ENCODE assay signal across 8 cellular contexts in the genomic region with DNA sequence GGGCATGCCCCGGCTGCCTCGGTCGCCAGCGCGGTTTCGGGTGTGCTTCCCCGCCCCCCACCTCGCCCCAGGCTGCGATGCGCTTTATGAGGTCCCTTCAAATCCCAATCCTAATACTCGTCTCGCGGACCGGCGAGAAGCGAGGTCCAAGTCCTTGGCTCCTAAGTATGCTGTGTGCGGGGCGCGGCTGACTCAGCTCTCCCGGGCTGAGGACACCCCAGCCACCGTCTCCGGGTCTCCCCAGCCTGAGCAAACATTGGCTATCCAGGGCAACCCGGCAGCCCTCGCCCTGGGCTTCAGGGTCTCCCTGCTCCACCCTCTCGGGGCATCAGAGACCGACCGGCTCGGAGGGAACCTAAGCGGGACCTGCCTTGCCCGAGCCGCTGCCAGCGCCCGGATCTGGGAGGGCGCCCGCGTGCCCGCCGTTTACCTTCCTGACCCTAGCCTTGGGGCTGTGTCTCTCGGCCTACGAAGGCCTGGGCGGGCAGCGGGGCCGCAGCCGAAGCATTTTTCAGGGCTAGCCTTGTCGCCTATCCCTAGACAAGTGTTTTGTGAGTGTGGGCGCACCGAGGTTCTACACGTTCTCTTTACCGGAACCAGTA. TPM values are rescaled to one million over a fixed set of nuclear protein-coding genes. Genes with fewer than 3 reads are reported as not detected.
DNase-seq lines count a peak whose midpoint lies in the region; ATAC-seq, FAIRE-seq and TF ChIP-seq lines count a peak whose summit lies in the region.

No MANE protein-coding gene starts in this region.

- intact Hi-C loops in activated T-helper 1 cell treated with anti-CD3 and anti-CD28 coated beads, Interleukin-12 subunit alpha, Interleukin-12 subunit beta, Interleukin-2, Interleukin-4 antibody, amounts not matched to agents 30 ng/mL and 10 ng/mL and 1 ng/mL, durations not matched to agents 14 hours and 24 hours and 36 hours (cut with micrococcal nuclease) = loop anchor here (2.0 to 10.0 kb wide), 3 partner anchors 145 to 673 kb away; partner anchors contain the start of genes H3-3A and STUM

- TF ChIP-seq CTCF in fibroblast of villous mesenchyme (IDR thresholded peaks at IDR 0.05; ENCODE audit: insufficient read depth, low read depth, low read length) = no peak

- peak overlapping the region; percentile 64 for H3K4me3 ChIP-seq in fibroblast of villous mesenchyme (ENCODE audit: low read depth, low read length)

- H3K27me3 Mint-ChIP-seq in activated T-helper 1 cell treated with anti-CD3 and anti-CD28 coated beads, Interleukin-12 subunit alpha, Interleukin-12 subunit beta, Interleukin-2, Interleukin-4 antibody, amounts not matched to agents 30 ng/mL and 10 ng/mL and 1 ng/mL, durations not matched to agents 14 hours and 24 hours and 36 hours (ENCODE audit: insufficient read depth) = no peaks in the 10 kb centered on the region
- no peaks in the 10 kb centered on the region for H3K27me3 Mint-ChIP-seq in natural killer cell treated with Interleukin-12 subunit alpha and Interleukin-12 subunit beta and Interleukin-15 and Interleukin-18, amount 100 ng/mL, for 72 hours

- peaks cover 3% of the 10 kb centered on the region for H3K9me3 Mint-ChIP-seq in activated T-helper 1 cell treated with anti-CD3 and anti-CD28 coated beads, Interleukin-12 subunit alpha, Interleukin-12 subunit beta, Interleukin-2, Interleukin-4 antibody, amounts not matched to agents 30 ng/mL and 10 ng/mL and 1 ng/mL, durations not matched to agents 14 hours and 24 hours and 36 hours
- no peaks in the 10 kb centered on the region for H3K9me3 Mint-ChIP-seq in natural killer cell treated with Interleukin-12 subunit alpha and Interleukin-12 subunit beta and Interleukin-15 and Interleukin-18, amount 100 ng/mL, for 72 hours

- peaks cover 30% of the 10 kb centered on the region for H3K36me3 Mint-ChIP-seq in activated T-helper 1 cell treated with anti-CD3 and anti-CD28 coated beads, Interleukin-12 subunit alpha, Interleukin-12 subunit beta, Interleukin-2, Interleukin-4 antibody, amounts not matched to agents 30 ng/mL and 10 ng/mL and 1 ng/mL, durations not matched to agents 14 hours and 24 hours and 36 hours (ENCODE audit: low read depth)
- peaks cover 15% of the 10 kb centered on the region for H3K36me3 Mint-ChIP-seq in natural killer cell treated with Interleukin-12 subunit alpha and Interleukin-12 subunit beta and Interleukin-15 and Interleukin-18, amount 100 ng/mL, for 72 hours

- DNase-seq in DMS53 treated with DMSO at 0.1 percent for 48 hours (lab: John Stamatoyannopoulos, UW; ENCODE audit: unreplicated experiment) (peak; percentile 53), NCI-H69 (lab: John Stamatoyannopoulos, UW) (peak; percentile 78), fibroblast of villous mesenchyme (ENCODE audit: low read depth) (peak; percentile 49), urothelium cell line (ENCODE audit: low spot score) (peak; percentile 33), DMS114 treated with DMSO at 0.1 percent for 48 hours (lab: John Stamatoyannopoulos, UW; ENCODE audit: unreplicated experiment) (no peak)
- peak; percentile 36 for DNase-seq in activated T-helper 1 cell treated with anti-CD3 and anti-CD28 coated beads, Interleukin-12 subunit alpha, Interleukin-12 subunit beta, Interleukin-2, Interleukin-4 antibody, amounts not matched to agents 30 ng/mL and 10 ng/mL and 1 ng/mL, durations not matched to agents 14 hours and 24 hours and 36 hours (ENCODE audit: low spot score)
- no peak for DNase-seq in natural killer cell treated with Interleukin-12 subunit alpha and Interleukin-12 subunit beta and Interleukin-15 and Interleukin-18, amount 100 ng/mL, for 72 hours (ENCODE audit: low spot score)

- FAIRE-seq in urothelium cell line (lab: Jason Lieb, UNC) = no peak

- peak overlapping the region; percentile 86 for H3K27ac Mint-ChIP-seq in activated T-helper 1 cell treated with anti-CD3 and anti-CD28 coated beads, Interleukin-12 subunit alpha, Interleukin-12 subunit beta, Interleukin-2, Interleukin-4 antibody, amounts not matched to agents 30 ng/mL and 10 ng/mL and 1 ng/mL, durations not matched to agents 14 hours and 24 hours and 36 hours
- peak overlapping the region; percentile 69 to 96 for H3K27ac Mint-ChIP-seq in natural killer cell treated with Interleukin-12 subunit alpha and Interleukin-12 subunit beta and Interleukin-15 and Interleukin-18, amount 100 ng/mL, for 72 hours

- peak overlapping the region; percentile 90 for H3K4me3 Mint-ChIP-seq in activated T-helper 1 cell treated with anti-CD3 and anti-CD28 coated beads, Interleukin-12 subunit alpha, Interleukin-12 subunit beta, Interleukin-2, Interleukin-4 antibody, amounts not matched to agents 30 ng/mL and 10 ng/mL and 1 ng/mL, durations not matched to agents 14 hours and 24 hours and 36 hours
- peak overlapping the region; percentile 83 for H3K4me3 Mint-ChIP-seq in natural killer cell treated with Interleukin-12 subunit alpha and Interleukin-12 subunit beta and Interleukin-15 and Interleukin-18, amount 100 ng/mL, for 72 hours

- peak; percentile 19 for ATAC-seq in GM21825 (IDR thresholded peaks at IDR 0.05; ENCODE audit: unreplicated experiment)
- ATAC-seq in natural killer cell treated with Interleukin-12 subunit alpha and Interleukin-12 subunit beta and Interleukin-15 and Interleukin-18, amount 100 ng/mL, for 72 hours = peak; percentile 62 to 69

- H3K4me1 Mint-ChIP-seq in activated T-helper 1 cell treated with anti-CD3 and anti-CD28 coated beads, Interleukin-12 subunit alpha, Interleukin-12 subunit beta, Interleukin-2, Interleukin-4 antibody, amounts not matched to agents 30 ng/mL and 10 ng/mL and 1 ng/mL, durations not matched to agents 14 hours and 24 hours and 36 hours (ENCODE audit: low read depth) = peaks cover 46% of the 10 kb centered on the region
- peaks cover 27 to 33% of the 10 kb centered on the region in 2 donors for H3K4me1 Mint-ChIP-seq in natural killer cell treated with Interleukin-12 subunit alpha and Interleukin-12 subunit beta and Interleukin-15 and Interleukin-18, amount 100 ng/mL, for 72 hours (ENCODE audit: low read depth in 2 of 2)

RNA-seq across cellular contexts. Expression of gene ITPKB, which starts 1.2 kb away (rescaled TPM):
- 38.3 and 38.5 TPM in 2 replicates for total RNA-seq in activated T-helper 1 cell treated with anti-CD3 and anti-CD28 coated beads, Interleukin-12 subunit alpha, Interleukin-12 subunit beta, Interleukin-2, Interleukin-4 antibody, amounts not matched to agents 30 ng/mL and 10 ng/mL and 1 ng/mL, durations not matched to agents 14 hours and 24 hours and 36 hours
- 2.6 and 4.7 TPM in 2 replicates for total RNA-seq in fibroblast of villous mesenchyme
- 10 to 100 TPM; 27.2 to 35.2 TPM for total RNA-seq in natural killer cell treated with Interleukin-12 subunit alpha and Interleukin-12 subunit beta and Interleukin-15 and Interleukin-18, amount 100 ng/mL, for 72 hours

Comparison
In these comparisons a context has a peak if more than half of its experiments do, and no peak if none do; other contexts are left out.
1. DNase-seq: peak in DMS53 treated with DMSO at 0.1 percent for 48 hours (single experiment), NCI-H69 (single experiment), activated T-helper 1 cell treated with anti-CD3 and anti-CD28 coated beads, Interleukin-12 subunit alpha, Interleukin-12 subunit beta, Interleukin-2, Interleukin-4 antibody, amounts not matched to agents 30 ng/mL and 10 ng/mL and 1 ng/mL, durations not matched to agents 14 hours and 24 hours and 36 hours (single experiment), fibroblast of villous mesenchyme (single experiment) and urothelium cell line (single experiment); none in natural killer cell treated with Interleukin-12 subunit alpha and Interleukin-12 subunit beta and Interleukin-15 and Interleukin-18, amount 100 ng/mL, for 72 hours (single experiment) and DMS114 treated with DMSO at 0.1 percent for 48 hours (single experiment).